ENCODE assay signal across 9 cellular contexts in the genomic region with DNA sequence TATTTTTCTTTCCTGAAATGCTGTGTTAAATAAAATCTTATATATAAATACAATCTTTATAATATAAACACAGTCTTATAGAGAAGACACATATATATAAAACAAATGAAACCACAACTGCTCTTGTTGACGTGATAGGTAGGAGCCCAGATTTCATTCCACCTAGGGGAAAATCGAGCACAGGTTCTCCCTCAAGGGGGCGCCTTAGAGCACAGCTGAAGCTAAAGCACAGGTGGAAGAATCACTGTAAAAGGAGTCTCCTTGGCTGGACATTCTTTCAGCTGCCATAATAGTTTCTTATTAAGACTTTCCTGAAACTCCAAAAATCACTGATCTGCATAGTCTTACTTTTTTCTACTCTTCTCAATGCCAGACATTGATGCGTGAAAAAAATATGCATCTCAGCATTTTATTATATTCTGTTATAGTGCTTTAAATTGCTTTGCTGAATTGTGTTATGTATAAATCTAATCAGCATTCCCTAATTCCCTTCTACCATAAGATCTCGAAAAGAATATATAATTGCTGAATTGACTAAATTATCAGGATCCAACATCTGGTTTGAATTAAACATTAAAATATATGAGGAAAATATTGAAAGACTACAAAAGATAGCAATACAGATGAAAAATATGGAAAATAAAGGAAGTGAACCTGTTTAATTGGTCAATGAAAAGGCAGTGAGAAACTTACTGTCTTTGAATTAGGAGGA. TPM values are rescaled to one million over a fixed set of nuclear protein-coding genes. Genes with fewer than 3 reads are reported as not detected.
DNase-seq lines count a peak whose midpoint lies in the region; ATAC-seq and TF ChIP-seq lines count a peak whose summit lies in the region.
"Had no signal": no experiment of that assay in that cellular context is flagged by ENCODE, and none has a peak within 500 bp of the region (broad histone marks: within the 10 kb centered on the region; RNA-seq: fewer than 3 reads in every experiment).

No MANE protein-coding gene starts in this region.

- H3K4me1 Mint-ChIP-seq in activated naive CD8-positive, alpha-beta T cell treated with anti-CD3 and anti-CD28 coated beads for 36 hours = no peaks in the 10 kb centered on the region

- no peak overlapping the region for H3K9ac ChIP-seq in KMS-11
- H3K9ac ChIP-seq: parathyroid adenoma had no signal

- DNase-seq in NCI-H510A treated with DMSO at 0.1 percent for 48 hours (lab: John Stamatoyannopoulos, UW) (peak; percentile 1), NCI-H510A (lab: John Stamatoyannopoulos, UW) (no peak), left lobe of liver (ENCODE audit: low spot score) (no peak), RKO (ENCODE audit: low spot score) (no peak), sigmoid colon (no peak)
- DNase-seq in activated naive CD8-positive, alpha-beta T cell treated with anti-CD3 and anti-CD28 coated beads for 36 hours = peak; percentile 8

- H3K9me3 ChIP-seq in sigmoid colon = no peaks in the 10 kb centered on the region

- H3K27ac ChIP-seq in KMS-11 = no peak overlapping the region
- no peak overlapping the region for H3K27ac ChIP-seq in sigmoid colon
- H3K27ac ChIP-seq: parathyroid adenoma had no signal

- intact Hi-C loops in sigmoid colon (cut with DNase I) = no loop called here

- H3K4me1 ChIP-seq in KMS-11 (ENCODE audit: low read depth, poor library complexity, severe bottlenecking) = no peaks in the 10 kb centered on the region
- no peaks in the 10 kb centered on the region for H3K4me1 ChIP-seq in sigmoid colon
- H3K4me1 ChIP-seq: parathyroid adenoma had no signal

- H3K27me3 Mint-ChIP-seq in activated naive CD8-positive, alpha-beta T cell treated with anti-CD3 and anti-CD28 coated beads for 36 hours = peaks cover 10% of the 10 kb centered on the region

- WGBS in sigmoid colon, 2 donors = 28 to 52% methylated on average over 5 of the region's 5 CpGs

- no peak overlapping the region for H3K4me2 ChIP-seq in KMS-11

- TF ChIP-seq POLR2A in sigmoid colon (IDR thresholded peaks at IDR 0.05) = no peak

- H3K27ac Mint-ChIP-seq in activated naive CD8-positive, alpha-beta T cell treated with anti-CD3 and anti-CD28 coated beads for 36 hours = no peak overlapping the region

- H2AFZ ChIP-seq in KMS-11 (ENCODE audit: low read depth) = no peak overlapping the region
- H2AFZ ChIP-seq: parathyroid adenoma had no signal

- H3K36me3 Mint-ChIP-seq in activated naive CD8-positive, alpha-beta T cell treated with anti-CD3 and anti-CD28 coated beads for 36 hours = no peaks in the 10 kb centered on the region

- TF ChIP-seq EP300 in sigmoid colon (IDR thresholded peaks at IDR 0.05) = no peak

- H4K20me1 ChIP-seq in KMS-11 (ENCODE audit: insufficient read depth) = no peaks in the 10 kb centered on the region

- H3K27me3 ChIP-seq in KMS-11 (ENCODE audit: insufficient read depth, low read depth) (no peaks in the 10 kb centered on the region), sigmoid colon (no peaks in the 10 kb centered on the region)

- ATAC-seq in left lobe of liver = peak; percentile 49
- ATAC-seq in GM19452 (IDR thresholded peaks at IDR 0.05; ENCODE audit: unreplicated experiment) = no peak

- peak; percentile 54; the same call in 1 of the 2 replicates for TF ChIP-seq CTCF in KMS-11 (conservative IDR thresholded peaks at IDR 0.05; ENCODE audit: low read depth, low read length)
- TF ChIP-seq CTCF in sigmoid colon (IDR thresholded peaks at IDR 0.05) = peak in 1 of 4 experiments; percentile 10

- no peaks in the 10 kb centered on the region for H3K79me2 ChIP-seq in KMS-11 (ENCODE audit: insufficient read depth, low read depth)
- H3K79me2 ChIP-seq: parathyroid adenoma had no signal

- H3K4me3 Mint-ChIP-seq in activated naive CD8-positive, alpha-beta T cell treated with anti-CD3 and anti-CD28 coated beads for 36 hours = no peak overlapping the region

- H3K4me3 ChIP-seq in KMS-11 (IDR thresholded peaks at IDR 0.05; ENCODE audit: insufficient read depth, low read depth, low read length) = no peak overlapping the region
- H3K4me3 ChIP-seq in sigmoid colon = no peak overlapping the region

- H3K9me3 Mint-ChIP-seq in activated naive CD8-positive, alpha-beta T cell treated with anti-CD3 and anti-CD28 coated beads for 36 hours = peaks cover 3% of the 10 kb centered on the region

- H3K36me3 ChIP-seq in KMS-11 (ENCODE audit: insufficient read depth) (no peaks in the 10 kb centered on the region), sigmoid colon (no peaks in the 10 kb centered on the region)

RNA-seq across cellular contexts. Expression of a gene that starts 25.5 kb away (rescaled TPM):
- total RNA-seq in activated naive CD8-positive, alpha-beta T cell treated with anti-CD3 and anti-CD28 coated beads for 36 hours = not detected
- total RNA-seq in left lobe of liver (1.1 TPM), sigmoid colon (not detected)
- under 1 TPM in 1 of 3 donors, not detected in 2; 0.09 TPM for polyA plus RNA-seq in sigmoid colon

Comparison
In these comparisons a context has a peak if more than half of its experiments do, and no peak if none do; other contexts are left out.
1. DNase-seq: peak in NCI-H510A treated with DMSO at 0.1 percent for 48 hours (single experiment) and activated naive CD8-positive, alpha-beta T cell treated with anti-CD3 and anti-CD28 coated beads for 36 hours (single experiment); none in NCI-H510A (single experiment), left lobe of liver (single experiment), RKO (single experiment) and sigmoid colon (single experiment).